18 cellular contexts compared by ENCODE assay signal in the genomic region with DNA sequence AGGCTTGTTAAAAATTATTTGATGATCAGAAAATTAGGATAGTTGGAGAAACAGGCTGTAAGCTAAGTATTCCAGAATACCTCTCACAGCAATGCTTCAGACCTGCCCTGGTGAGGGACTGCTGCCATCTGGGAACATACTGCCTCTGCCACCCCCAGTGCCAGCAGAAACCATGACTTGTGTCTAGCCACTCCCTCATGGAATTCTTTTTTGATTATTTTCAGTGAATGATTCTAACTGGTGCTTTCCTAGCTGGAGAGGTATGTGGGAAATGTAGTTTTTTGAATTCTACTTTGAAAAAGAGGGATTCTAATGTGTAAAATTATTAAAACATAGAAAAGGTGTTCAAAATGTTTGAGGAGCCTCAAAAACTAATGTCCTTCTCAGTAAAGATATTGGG.
DNase-seq lines count a peak whose midpoint lies in the region; ATAC-seq and TF ChIP-seq lines count a peak whose summit lies in the region.
"Had no signal": no experiment of that assay in that cellular context is flagged by ENCODE, and none has a peak within 500 bp of the region (broad histone marks: within the 10 kb centered on the region; RNA-seq: fewer than 3 reads in every experiment).

No MANE protein-coding gene starts in this region.

- peaks cover 5% of the 10 kb centered on the region for H3K36me3 Mint-ChIP-seq in activated naive CD4-positive, alpha-beta T cell treated with anti-CD3 and anti-CD28 coated beads for 36 hours (ENCODE audit: low read depth)
- peaks cover 10% of the 10 kb centered on the region for H3K36me3 Mint-ChIP-seq in osteocyte (ENCODE audit: unreplicated experiment)
- H3K36me3 Mint-ChIP-seq: CD4-positive, CD25-positive, alpha-beta regulatory T cell had no signal

- DNase-seq in A172 (ENCODE audit: low spot score): peak; percentile 33
- DNase-seq in ELR (ENCODE audit: low read depth): peak; percentile 31
- no peak for DNase-seq in PC-3
- peak in 1 of 2 donors; percentile 20 for DNase-seq in fibroblast of lung (ENCODE audit: low read depth in 2 of 2)
- no peak for DNase-seq in activated naive CD4-positive, alpha-beta T cell treated with anti-CD3 and anti-CD28 coated beads for 36 hours
- no peak for DNase-seq in osteocyte (ENCODE audit: extremely low spot score, unreplicated experiment)
- DNase-seq: Caco-2; CD4-positive, CD25-positive, alpha-beta regulatory T cell; DMS79; GDM1; Kasumi-1; NCI-H187; NCI-H446; NCI-H748 treated with DMSO at 0.1 percent for 48 hours; PC-9 had no signal

- no peaks in the 10 kb centered on the region for H3K27me3 Mint-ChIP-seq in activated naive CD4-positive, alpha-beta T cell treated with anti-CD3 and anti-CD28 coated beads for 36 hours (ENCODE audit: low read depth)
- no peaks in the 10 kb centered on the region for H3K27me3 Mint-ChIP-seq in osteocyte (ENCODE audit: unreplicated experiment)

- H4K20me1 ChIP-seq in PC-3 (ENCODE audit: low read length): no peaks in the 10 kb centered on the region
- H4K20me1 ChIP-seq in fibroblast of lung (ENCODE audit: control insufficient read depth, extremely low read depth, insufficient read depth, low read length): no peaks in the 10 kb centered on the region

- H3K4me2 ChIP-seq in PC-3 (ENCODE audit: low read length) (no peak overlapping the region), fibroblast of lung (ENCODE audit: extremely low read depth, insufficient read depth, low read length) (no peak overlapping the region)
- H3K4me2 ChIP-seq: A549, PC-9 had no signal

- no peaks in the 10 kb centered on the region for H3K79me2 ChIP-seq in PC-3 (ENCODE audit: low read length)
- no peaks in the 10 kb centered on the region for H3K79me2 ChIP-seq in fibroblast of lung (ENCODE audit: control insufficient read depth, insufficient read depth, low read length)

- H3K36me3 ChIP-seq in PC-3 (ENCODE audit: low read depth, low read length) (no peaks in the 10 kb centered on the region), fibroblast of lung (ENCODE audit: control insufficient read depth, insufficient read depth, low read length) (no peaks in the 10 kb centered on the region)

- H3K9me3 ChIP-seq in PC-3 (ENCODE audit: low read length) (peaks cover 3% of the 10 kb centered on the region; the same call in 1 of the 2 replicates), fibroblast of lung (ENCODE audit: control insufficient read depth, insufficient read depth, low read depth, low read length) (no peaks in the 10 kb centered on the region)
- H3K9me3 ChIP-seq: Caco-2 had no signal

- H3K27me3 ChIP-seq in PC-3 (ENCODE audit: low read length): no peaks in the 10 kb centered on the region
- H3K27me3 ChIP-seq in fibroblast of lung (ENCODE audit: control insufficient read depth, insufficient read depth, low read length): no peaks in the 10 kb centered on the region

- no peak overlapping the region for H3K9ac ChIP-seq in PC-3 (ENCODE audit: low read length)
- no peak overlapping the region for H3K9ac ChIP-seq in fibroblast of lung (ENCODE audit: insufficient read depth, low read length)

- CTCF ChIA-PET in PC-3 (lab: Charles Lee): no interaction called here
- CTCF ChIA-PET in activated naive CD4-positive, alpha-beta T cell treated with anti-CD3 and anti-CD28 coated beads for 36 hours (lab: Charles Lee): no interaction called here

- no TSS peak for BruUV-seq in PC-3 (replicated peaks; lab: Mats Ljungman, UMichigan)

- no peaks in the 10 kb centered on the region for H3K4me1 Mint-ChIP-seq in activated naive CD4-positive, alpha-beta T cell treated with anti-CD3 and anti-CD28 coated beads for 36 hours (ENCODE audit: low read depth)
- H3K4me1 Mint-ChIP-seq in osteocyte (ENCODE audit: unreplicated experiment): peaks cover 2% of the 10 kb centered on the region
- H3K4me1 Mint-ChIP-seq: CD4-positive, CD25-positive, alpha-beta regulatory T cell had no signal

- peaks cover 8% of the 10 kb centered on the region for H3K4me1 ChIP-seq in PC-3 (ENCODE audit: insufficient read depth, low read length)
- no peaks in the 10 kb centered on the region for H3K4me1 ChIP-seq in fibroblast of lung (ENCODE audit: control insufficient read depth, extremely low read depth, insufficient read depth, low read length)
- H3K4me1 ChIP-seq: Caco-2 had no signal

- no peak for TF ChIP-seq CTCF in PC-3 (conservative IDR thresholded peaks at IDR 0.05; ENCODE audit: low read depth, low read length)
- TF ChIP-seq CTCF in fibroblast of lung (conservative IDR thresholded peaks at IDR 0.05 in 1 of 2, IDR thresholded peaks at IDR 0.05 in 1 of 2; ENCODE audit: low read depth in 1 of 2, low read length in 2 of 2): no peak
- no peak for TF ChIP-seq CTCF in osteocyte (IDR thresholded peaks at IDR 0.05)

- H3K9me2 ChIP-seq in PC-3 (replicated peaks; ENCODE audit: low read length): no peaks in the 10 kb centered on the region

- H3K27ac Mint-ChIP-seq in activated naive CD4-positive, alpha-beta T cell treated with anti-CD3 and anti-CD28 coated beads for 36 hours: no peak overlapping the region
- H3K27ac Mint-ChIP-seq in osteocyte (ENCODE audit: unreplicated experiment): no peak overlapping the region
- H3K27ac Mint-ChIP-seq: CD4-positive, CD25-positive, alpha-beta regulatory T cell had no signal

- no peaks in the 10 kb centered on the region for H3F3A ChIP-seq in PC-3 (ENCODE audit: low read length, unreplicated experiment)

- intact Hi-C loops in PC-3 (cut with micrococcal nuclease): no loop called here
- intact Hi-C loops in activated naive CD4-positive, alpha-beta T cell treated with anti-CD3 and anti-CD28 coated beads for 36 hours (cut with micrococcal nuclease): no loop called here

- H2AFZ ChIP-seq in PC-3 (ENCODE audit: low read length) (no peak overlapping the region), fibroblast of lung (ENCODE audit: low read length) (peak overlapping the region; percentile 19)
- H2AFZ ChIP-seq: PC-9 had no signal

- ATAC-seq in PC-3 (peak; percentile 54), GM19351 (IDR thresholded peaks at IDR 0.05; ENCODE audit: unreplicated experiment) (no peak), GM18520 (IDR thresholded peaks at IDR 0.05; ENCODE audit: unreplicated experiment) (no peak)

- H3K4me3 Mint-ChIP-seq in activated naive CD4-positive, alpha-beta T cell treated with anti-CD3 and anti-CD28 coated beads for 36 hours: no peak overlapping the region
- H3K4me3 Mint-ChIP-seq in osteocyte (ENCODE audit: unreplicated experiment): no peak overlapping the region
- H3K4me3 Mint-ChIP-seq: CD4-positive, CD25-positive, alpha-beta regulatory T cell had no signal

- no peak overlapping the region for H3K4me3 ChIP-seq in PC-3 (ENCODE audit: low read length)
- H3K4me3 ChIP-seq in fibroblast of lung (replicated peaks in 1 of 4; ENCODE audit: control extremely low read depth in 1 of 4, insufficient read depth in 1 of 4, low read depth in 3 of 4, low read length in 4 of 4): no peak overlapping the region
- H3K4me3 ChIP-seq: A549, PC-9 had no signal

- POLR2A ChIA-PET in PC-3 (lab: Charles Lee; ENCODE audit: unreplicated experiment): interaction anchor here (0.7 kb wide), 1 partner anchor 35 kb away, joined by 3 read pairs; no protein-coding TSS in a partner anchor

- peaks cover 13% of the 10 kb centered on the region for H3K9me3 Mint-ChIP-seq in activated naive CD4-positive, alpha-beta T cell treated with anti-CD3 and anti-CD28 coated beads for 36 hours
- peaks cover 29% of the 10 kb centered on the region for H3K9me3 Mint-ChIP-seq in osteocyte (ENCODE audit: unreplicated experiment)

- H3K27ac ChIP-seq in PC-3 (ENCODE audit: low read length): no peak overlapping the region
- H3K27ac ChIP-seq in fibroblast of lung (ENCODE audit: insufficient read depth, low read length): no peak overlapping the region
- H3K27ac ChIP-seq: A549, PC-9 had no signal

Comparison
In these comparisons a context has a peak if more than half of its experiments do, and no peak if none do; other contexts are left out.
1. DNase-seq: peak in A172 (single experiment) and ELR (single experiment); none in PC-3 (single experiment), activated naive CD4-positive, alpha-beta T cell treated with anti-CD3 and anti-CD28 coated beads for 36 hours (single experiment) and osteocyte (single experiment).